ENCODE assay signal across 8 cellular contexts in genomic region chr21:31785237-31786163, GRCh38. TPM values are rescaled to one million over a fixed set of nuclear protein-coding genes. Genes with fewer than 3 reads are reported as not detected.
DNase-seq lines count a peak whose midpoint lies in the region; FAIRE-seq and TF ChIP-seq lines count a peak whose summit lies in the region.
"Not testable (repeated sequence)": the region's sequence is repeated elsewhere in the genome, so short reads cannot be mapped to it uniquely, and the experiment has no call there.

No MANE protein-coding gene starts in this region.

- H3K4me3 Mint-ChIP-seq in immature natural killer cell = not testable (repeated sequence)

- not testable (repeated sequence) for H3K27ac ChIP-seq in coronary artery

- not testable (repeated sequence) for H3K36me3 ChIP-seq in Loucy (ENCODE audit: insufficient read depth, low read length); NT2/D1 (ENCODE audit: insufficient read depth, insufficient read length, low read length)

- H3K79me2 ChIP-seq in Loucy (ENCODE audit: insufficient read depth, low read length) = not testable (repeated sequence)

- peaks cover 5 to 13% of the 10 kb centered on the region in 2 donors for H3K4me1 Mint-ChIP-seq in immature natural killer cell

- H2AFZ ChIP-seq in Loucy (ENCODE audit: low read length) = 0 out of 2 replicates have a peak overlapping the region, but pooled peaks have one; percentile 37

- DNase-seq in NT2/D1 (ENCODE audit: low read depth, low spot score) (peak; percentile 81), immature natural killer cell (peak in 2 of 3 donors; percentile 6 to 23), retinal pigment epithelial cell (ENCODE audit: low read depth) (peak; percentile 23), urothelium cell line (ENCODE audit: low spot score) (peak; percentile 67)
- DNase-seq in activated CD4-positive, alpha-beta T cell treated with anti-CD3 and anti-CD28 coated beads, Interleukin-2, amount 50 U/mL, for 48 hours = peak; percentile 55 to 68
- not testable (repeated sequence) for DNase-seq in coronary artery (ENCODE audit: low spot score)

- FAIRE-seq in G401.6 (lab: Jason Lieb, UNC) = peak; percentile 47
- peak; percentile 100 for FAIRE-seq in urothelium cell line (lab: Jason Lieb, UNC)

- H3K9me3 ChIP-seq in Loucy (ENCODE audit: insufficient read depth, low read depth, low read length); NT2/D1 (ENCODE audit: insufficient read depth, low read length): not testable (repeated sequence)

- not testable (repeated sequence) for H3K4me3 ChIP-seq in Loucy (ENCODE audit: low read length, poor library complexity, severe bottlenecking); NT2/D1 (ENCODE audit: insufficient read length, low read depth); coronary artery; retinal pigment epithelial cell (ENCODE audit: low read length)

- H3K36me3 Mint-ChIP-seq in immature natural killer cell = not testable (repeated sequence)

- not testable (repeated sequence) for H3K4me2 ChIP-seq in Loucy (ENCODE audit: low read depth, low read length, poor library complexity, severe bottlenecking)

- not testable (repeated sequence) for H3K27me3 ChIP-seq in Loucy (ENCODE audit: insufficient read depth, low read length, poor library complexity, severe bottlenecking); NT2/D1 (ENCODE audit: insufficient read depth, insufficient read length)

- peak; percentile 89 for TF ChIP-seq CTCF in Loucy (conservative IDR thresholded peaks at IDR 0.05; ENCODE audit: low read length)
- TF ChIP-seq CTCF in coronary artery (IDR thresholded peaks at IDR 0.05) = peak; percentile 48
- peak; percentile 85 for TF ChIP-seq CTCF in retinal pigment epithelial cell (conservative IDR thresholded peaks at IDR 0.05; ENCODE audit: low read depth, low read length)

- not testable (repeated sequence) for H3K9me2 ChIP-seq in Loucy (replicated peaks; ENCODE audit: low read depth, low read length)

- H3K27ac Mint-ChIP-seq in immature natural killer cell = peak overlapping the region in 1 of 6 donors; percentile 63

- not testable (repeated sequence) for H3K9me3 Mint-ChIP-seq in immature natural killer cell

- H4K20me1 ChIP-seq in Loucy (ENCODE audit: insufficient read depth, low read length, poor library complexity, severe bottlenecking) = not testable (repeated sequence)

- not testable (repeated sequence) for H3K4me1 ChIP-seq in Loucy (ENCODE audit: insufficient read depth, low read length, poor library complexity, severe bottlenecking); NT2/D1 (ENCODE audit: insufficient read depth, insufficient read length)

- H3K9ac ChIP-seq in Loucy (ENCODE audit: low read depth, low read length, poor library complexity, severe bottlenecking); NT2/D1 (ENCODE audit: insufficient read length, low read depth): not testable (repeated sequence)

- H3F3A ChIP-seq in Loucy (ENCODE audit: low read depth) = not testable (repeated sequence)

- H3K27me3 Mint-ChIP-seq in immature natural killer cell (ENCODE audit: low read depth in 3 of 3) = not testable (repeated sequence)

RNA-seq across cellular contexts. Expression of gene SCAF4, which starts 53.6 kb away (rescaled TPM):
- 10 to 100 TPM in 2 of 3 donors, 1 to 10 TPM in 1; 9.3 to 33.3 (median 10.7) TPM for polyA plus RNA-seq in immature natural killer cell
